Comparison of ENCODE assay signal across 10 cellular contexts in the genomic region with DNA sequence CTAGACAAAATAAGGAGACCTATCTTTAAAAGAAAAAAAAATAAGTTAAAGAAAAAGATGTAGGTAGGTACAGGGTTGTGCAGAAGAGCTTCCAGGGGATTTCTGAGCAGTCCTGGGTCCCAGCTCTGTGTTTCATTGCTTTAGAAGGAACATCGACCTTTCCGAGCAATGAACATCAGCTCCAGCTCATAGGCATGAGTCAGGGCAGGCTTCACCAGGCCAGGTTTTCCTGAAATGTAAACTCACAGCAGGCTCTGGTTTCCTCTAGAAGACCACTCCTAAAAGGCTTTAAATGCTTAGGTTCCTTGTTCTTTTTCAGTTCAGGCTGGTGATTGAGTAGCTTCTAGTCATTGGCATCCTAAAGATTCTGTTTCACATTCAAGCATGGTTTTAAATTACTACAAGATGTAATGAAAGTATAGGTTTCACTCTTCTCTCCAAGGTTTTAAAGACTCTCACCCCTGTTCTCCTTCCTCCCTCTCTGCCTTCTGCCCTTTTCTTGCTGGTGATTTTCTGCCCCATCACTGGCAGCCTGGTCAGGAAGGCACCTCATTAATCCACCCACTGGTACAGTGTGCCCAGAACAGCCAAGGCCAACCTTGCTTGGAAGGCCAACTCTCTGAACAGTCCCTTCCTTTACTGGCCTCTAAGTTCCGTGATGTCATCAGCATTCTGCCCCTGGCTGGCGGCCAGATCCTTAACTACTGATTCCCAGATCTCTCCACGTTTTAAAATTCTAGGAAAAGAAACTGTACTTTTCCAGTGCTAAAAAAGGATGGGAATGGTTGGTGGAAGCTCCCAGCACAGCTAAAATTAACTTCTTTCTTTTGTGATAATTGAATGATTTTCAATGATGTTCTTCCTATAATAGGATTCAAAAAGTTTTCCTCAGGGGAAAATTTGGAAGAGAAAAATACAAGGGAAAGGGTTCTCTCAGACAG.
DNase-seq lines count a peak whose midpoint lies in the region; ATAC-seq lines count a peak whose summit lies in the region.
"Had no signal": no experiment of that assay in that cellular context is flagged by ENCODE, and none has a peak within 500 bp of the region (broad histone marks: within the 10 kb centered on the region; RNA-seq: fewer than 3 reads in every experiment).

No MANE protein-coding gene starts in this region.

- H3K4me3 Mint-ChIP-seq in activated naive CD8-positive, alpha-beta T cell treated with anti-CD3 and anti-CD28 coated beads, Interleukin-2, amount 50 U/mL, for 24 hours: no peak overlapping the region

- ATAC-seq in activated naive CD8-positive, alpha-beta T cell treated with anti-CD3 and anti-CD28 coated beads, Interleukin-2, amount 50 U/mL, for 24 hours: peak; percentile 24
- ATAC-seq in HG02970 (IDR thresholded peaks at IDR 0.05; ENCODE audit: low FRiP score, unreplicated experiment): no peak

- H3K9me3 ChIP-seq in HAP-1: no peaks in the 10 kb centered on the region
- H3K9me3 ChIP-seq: neutrophil had no signal

- H3K27me3 Mint-ChIP-seq in activated naive CD8-positive, alpha-beta T cell treated with anti-CD3 and anti-CD28 coated beads, Interleukin-2, amount 50 U/mL, for 24 hours: no peaks in the 10 kb centered on the region

- H3K4me1 ChIP-seq in HAP-1: no peaks in the 10 kb centered on the region

- no peaks in the 10 kb centered on the region for H3K9me3 Mint-ChIP-seq in activated naive CD8-positive, alpha-beta T cell treated with anti-CD3 and anti-CD28 coated beads, Interleukin-2, amount 50 U/mL, for 24 hours

- intact Hi-C loops in head of caudate nucleus (cut with DNase I): no loop called here

- in situ Hi-C loops in ACHN (cut with HindIII; ENCODE audit: low pct_ligation_motif_present, low pct_unique_long_range_greater_than_20kb, low sequenced_read_pairs): no loop called here
- in situ Hi-C loops in HAP-1 (cut with MboI; ENCODE audit: low sequenced_read_pairs): no loop called here

- peaks cover 29% of the 10 kb centered on the region for H3K4me1 Mint-ChIP-seq in activated naive CD8-positive, alpha-beta T cell treated with anti-CD3 and anti-CD28 coated beads, Interleukin-2, amount 50 U/mL, for 24 hours

- DNase-seq in EL (peak; percentile 72), head of caudate nucleus (peak in 27 of 42 donors; percentile 22 to 79 (median 48)), putamen (ENCODE audit: low spot score) (peak; percentile 66), ACHN (no peak), HAP-1 (ENCODE audit: low spot score in 2 of 2) (no peak), NCI-H526 treated with DMSO at 0.1 percent for 48 hours (lab: John Stamatoyannopoulos, UW) (no peak)
- no peak for DNase-seq in activated naive CD8-positive, alpha-beta T cell treated with anti-CD3 and anti-CD28 coated beads, Interleukin-2, amount 50 U/mL, for 24 hours
- DNase-seq: OCI-M1 had no signal

- no peak overlapping the region for H3K27ac Mint-ChIP-seq in activated naive CD8-positive, alpha-beta T cell treated with anti-CD3 and anti-CD28 coated beads, Interleukin-2, amount 50 U/mL, for 24 hours

- H3K36me3 ChIP-seq in HAP-1 (replicated peaks): no peaks in the 10 kb centered on the region
- H3K36me3 ChIP-seq: neutrophil had no signal

- H3K36me3 Mint-ChIP-seq in activated naive CD8-positive, alpha-beta T cell treated with anti-CD3 and anti-CD28 coated beads, Interleukin-2, amount 50 U/mL, for 24 hours (ENCODE audit: low read depth): no peaks in the 10 kb centered on the region

- H3K27me3 ChIP-seq in HAP-1 (ENCODE audit: low read depth): no peaks in the 10 kb centered on the region
- H3K27me3 ChIP-seq: neutrophil had no signal

- H3K4me3 ChIP-seq in HAP-1: no peak overlapping the region

Comparison
In these comparisons a context has a peak if more than half of its experiments do, and no peak if none do; other contexts are left out.
1. DNase-seq: peak in EL (single experiment), head of caudate nucleus (27 of 42) and putamen (single experiment); none in activated naive CD8-positive, alpha-beta T cell treated with anti-CD3 and anti-CD28 coated beads, Interleukin-2, amount 50 U/mL, for 24 hours (single experiment), ACHN (single experiment), HAP-1 (0 of 2) and NCI-H526 treated with DMSO at 0.1 percent for 48 hours (single experiment).